9 cellular contexts compared by ENCODE assay signal in genomic region chr1:236065509-236066005, GRCh38. TPM values are rescaled to one million over a fixed set of nuclear protein-coding genes. Genes with fewer than 3 reads are reported as not detected.
A peak's percentile ranks its signal among the peaks of the same experiment; 100 is the strongest.
DNase-seq lines count a peak whose midpoint lies in the region; ATAC-seq and TF ChIP-seq lines count a peak whose summit lies in the region.
"Had no signal": no experiment of that assay in that cellular context is flagged by ENCODE, and none has a peak within 500 bp of the region (broad histone marks: within the 10 kb centered on the region; RNA-seq: fewer than 3 reads in every experiment).

No MANE protein-coding gene starts in this region.

- no peak overlapping the region for H3K27ac Mint-ChIP-seq in T-helper 2 cell treated with Interferon-gamma antibody and Interleukin-4, amounts not matched to agents 5 μg/mL and 100 μg/mL, for 36 hours

- POLR2A ChIA-PET in HEK293T (lab: Yijun Ruan, JAX), result interaction anchor here (1.1 kb wide), 1 partner anchor 94 kb away, joined by 4 read pairs; no protein-coding TSS in a partner anchor

- no peaks in the 10 kb centered on the region for H3K27me3 ChIP-seq in liver (ENCODE audit: control insufficient read depth in 4 of 4, insufficient read depth in 4 of 4, low read length in 3 of 4)
- H3K27me3 ChIP-seq in thoracic aorta (replicated peaks; ENCODE audit: insufficient read depth), result no peaks in the 10 kb centered on the region
- no peaks in the 10 kb centered on the region for H3K27me3 ChIP-seq in MM.1S (replicated peaks; ENCODE audit: insufficient read depth, low read length)
- H3K27me3 ChIP-seq: BLaER1 had no signal

- H3F3A ChIP-seq in MM.1S (ENCODE audit: insufficient read depth, low read length), result no peaks in the 10 kb centered on the region

- H3K4me3 ChIP-seq in liver (ENCODE audit: low read depth in 1 of 3, low read length in 3 of 3) (peak overlapping the region; percentile 69 to 95 (median 84)), thoracic aorta (peak overlapping the region; percentile 96), MM.1S (ENCODE audit: low read length) (no peak overlapping the region)
- H3K4me3 ChIP-seq: BLaER1 had no signal

- H3K4me2 ChIP-seq in MM.1S (ENCODE audit: low read depth, low read length), result no peak overlapping the region
- H3K4me2 ChIP-seq: BLaER1 had no signal

- H3K9ac ChIP-seq in liver (ENCODE audit: low read depth in 1 of 2, low read length in 2 of 2), result peak overlapping the region; percentile 61 to 75
- H3K9ac ChIP-seq in MM.1S (ENCODE audit: low read length), result no peak overlapping the region
- H3K9ac ChIP-seq: BLaER1 had no signal

- H3K9me3 Mint-ChIP-seq in T-helper 2 cell treated with Interferon-gamma antibody and Interleukin-4, amounts not matched to agents 5 μg/mL and 100 μg/mL, for 36 hours, result no peaks in the 10 kb centered on the region

- WGBS in liver, result 14% methylated on average over 17 of the region's 17 CpGs

- no peak for TF ChIP-seq RAD21 in liver (IDR thresholded peaks at IDR 0.05)

- CTCF ChIA-PET in HEK293T (lab: Yijun Ruan, JAX), result interaction anchor here (0.7 kb wide), 1 partner anchor 280 kb away, joined by 3 read pairs; no protein-coding TSS in a partner anchor

- peaks cover 0 to 3% (median 2%) of the 10 kb centered on the region in 4 donors for H3K36me3 ChIP-seq in liver (ENCODE audit: control insufficient read depth in 4 of 4, insufficient read depth in 3 of 4, low read depth in 1 of 4, low read length in 3 of 4)
- peaks cover 4% of the 10 kb centered on the region for H3K36me3 ChIP-seq in thoracic aorta
- H3K36me3 ChIP-seq in MM.1S (replicated peaks; ENCODE audit: insufficient read depth, low read length), result no peaks in the 10 kb centered on the region
- H3K36me3 ChIP-seq: BLaER1 had no signal

- H3K27me3 Mint-ChIP-seq in T-helper 2 cell treated with Interferon-gamma antibody and Interleukin-4, amounts not matched to agents 5 μg/mL and 100 μg/mL, for 36 hours (ENCODE audit: low read depth), result peaks cover 55% of the 10 kb centered on the region

- TF ChIP-seq CTCF in liver (IDR thresholded peaks at IDR 0.05; ENCODE audit: low read depth, low read length, missing input control), result no peak
- no peak for TF ChIP-seq CTCF in thoracic aorta (IDR thresholded peaks at IDR 0.05)
- TF ChIP-seq CTCF in MM.1S (IDR thresholded peaks at IDR 0.05; ENCODE audit: low read length), result no peak

- no peaks in the 10 kb centered on the region for H3K79me2 ChIP-seq in MM.1S (ENCODE audit: low read length)

- no peaks in the 10 kb centered on the region for H3K36me3 Mint-ChIP-seq in T-helper 2 cell treated with Interferon-gamma antibody and Interleukin-4, amounts not matched to agents 5 μg/mL and 100 μg/mL, for 36 hours (ENCODE audit: low read depth)

- H4K20me1 ChIP-seq in MM.1S (ENCODE audit: insufficient read depth, low read length), result no peaks in the 10 kb centered on the region
- H4K20me1 ChIP-seq: BLaER1 had no signal

- H3K4me1 ChIP-seq in liver (ENCODE audit: control insufficient read depth in 4 of 4, insufficient read depth in 4 of 4, low read length in 3 of 4) (peaks cover 4 to 39% (median 15%) of the 10 kb centered on the region in 4 donors), thoracic aorta (ENCODE audit: control insufficient read depth in 1 of 2, low read depth in 2 of 2) (peaks cover 11 to 45% of the 10 kb centered on the region in 2 donors), MM.1S (ENCODE audit: low read length) (0 out of 2 replicates have a peak, but pooled peaks cover 4% of the 10 kb centered on the region)

- no peak overlapping the region for H2AFZ ChIP-seq in MM.1S (ENCODE audit: low read length)

- peaks cover 0 to 2% (median 1%) of the 10 kb centered on the region in 4 donors for H3K9me3 ChIP-seq in liver (ENCODE audit: control insufficient read depth in 4 of 4, low read length in 3 of 4)
- peaks cover 1% of the 10 kb centered on the region for H3K9me3 ChIP-seq in thoracic aorta
- no peaks in the 10 kb centered on the region for H3K9me3 ChIP-seq in MM.1S (replicated peaks; ENCODE audit: insufficient read depth, low read length)

- peak overlapping the region; percentile 42 for H3K4me3 Mint-ChIP-seq in T-helper 2 cell treated with Interferon-gamma antibody and Interleukin-4, amounts not matched to agents 5 μg/mL and 100 μg/mL, for 36 hours

- peaks cover 16% of the 10 kb centered on the region for H3K4me1 Mint-ChIP-seq in T-helper 2 cell treated with Interferon-gamma antibody and Interleukin-4, amounts not matched to agents 5 μg/mL and 100 μg/mL, for 36 hours (ENCODE audit: low read depth)

- no peaks in the 10 kb centered on the region for H3K9me2 ChIP-seq in MM.1S (replicated peaks; ENCODE audit: insufficient read depth, low read length)

- no peak for DNase-seq in T-helper 2 cell treated with Interferon-gamma antibody and Interleukin-4, amounts not matched to agents 5 μg/mL and 100 μg/mL, for 36 hours (ENCODE audit: low spot score)
- no peak for DNase-seq in T-helper 2 cell
- peak; percentile 12 for DNase-seq in cerebellar cortex (ENCODE audit: low spot score)
- DNase-seq in thoracic aorta (ENCODE audit: low spot score), result no peak
- no peak for DNase-seq in MM.1S
- DNase-seq in HEK293T (ENCODE audit: extremely low spot score), result no peak
- DNase-seq in amygdala (lab: John Stamatoyannopoulos, UW), result no peak

- peak overlapping the region; percentile 93 for H3K27ac ChIP-seq in liver (ENCODE audit: low read depth in 1 of 2, low read length in 2 of 2)
- H3K27ac ChIP-seq in thoracic aorta, result peak overlapping the region; percentile 95
- H3K27ac ChIP-seq in MM.1S (ENCODE audit: low read length), result no peak overlapping the region
- H3K27ac ChIP-seq: BLaER1 had no signal

- ATAC-seq in thoracic aorta (ENCODE audit: insufficient number of reproducible peaks, low FRiP score, low read depth), result no peak

TF ChIP-seq in liver, 16 proteins besides CTCF, POLR2A, EP300 and RAD21:
- TF ChIP-seq NR2F2 (IDR thresholded peaks at IDR 0.05) (no peak), JUND (IDR thresholded peaks at IDR 0.05) (peak in 1 of 2 donors; percentile 29)

TF ChIP-seq in HEK293T, 16 proteins besides CTCF, POLR2A, EP300 and RAD21:
- TF ChIP-seq HDGF (IDR thresholded peaks at IDR 0.05; ENCODE audit: borderline replicate concordance) (no peak), FOXA1 (IDR thresholded peaks at IDR 0.05) (no peak), ELF4 (IDR thresholded peaks at IDR 0.05) (no peak), L3MBTL2 (conservative IDR thresholded peaks at IDR 0.05) (no peak)
TF ChIP-seq in HEK293T: peak in this region for 0.

RNA-seq across cellular contexts. Expression of gene NID1, which starts 0.7 kb away (rescaled TPM):
- total RNA-seq in liver, result 10 to 100 TPM; 65.3 to 90.1 TPM
- polyA plus RNA-seq in liver, result 10 to 100 TPM; 21.2 to 45.1 TPM
- 10 to 100 TPM; 82.4 to 95.5 TPM for total RNA-seq in thoracic aorta
